1 cellular context compared by ENCODE assay signal in the genomic region with DNA sequence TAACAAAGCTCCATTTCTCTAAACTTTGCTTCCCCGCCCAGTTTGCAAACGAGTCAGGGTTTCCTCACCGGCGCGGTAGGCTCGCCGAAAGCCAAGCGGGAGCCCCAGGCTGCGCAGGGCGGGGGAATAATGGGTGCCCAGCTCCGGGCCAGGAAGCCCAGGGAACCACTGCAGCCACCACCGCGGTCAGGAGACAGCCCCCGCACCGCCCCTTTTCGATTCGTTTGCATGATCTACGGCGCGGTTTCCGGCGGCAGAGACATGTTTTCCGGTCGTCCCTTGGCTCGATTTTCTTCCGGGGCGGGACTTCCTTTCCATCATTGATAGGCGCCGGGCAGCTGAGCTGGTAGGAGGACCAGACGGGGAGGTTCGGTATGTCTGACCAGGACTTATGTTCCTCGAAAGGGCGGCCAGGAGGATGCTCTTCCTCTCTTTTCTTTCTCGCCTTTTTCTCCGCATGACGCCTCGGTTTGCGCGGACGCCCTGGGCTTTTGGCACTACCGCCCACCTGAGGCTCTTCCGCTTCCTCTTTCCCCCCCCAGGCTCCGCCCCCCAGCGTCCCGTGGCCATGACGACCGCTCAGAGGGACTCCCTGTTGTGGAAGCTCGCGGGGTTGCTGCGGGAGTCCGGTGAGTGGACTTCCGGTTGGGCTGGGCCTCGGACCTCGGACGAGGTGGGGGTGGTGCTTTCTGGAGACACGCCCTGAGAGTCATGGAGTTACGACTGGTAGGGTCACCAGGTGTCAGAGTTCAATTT.
TF ChIP-seq lines count a peak whose summit lies in the region.

A gene with protein sequence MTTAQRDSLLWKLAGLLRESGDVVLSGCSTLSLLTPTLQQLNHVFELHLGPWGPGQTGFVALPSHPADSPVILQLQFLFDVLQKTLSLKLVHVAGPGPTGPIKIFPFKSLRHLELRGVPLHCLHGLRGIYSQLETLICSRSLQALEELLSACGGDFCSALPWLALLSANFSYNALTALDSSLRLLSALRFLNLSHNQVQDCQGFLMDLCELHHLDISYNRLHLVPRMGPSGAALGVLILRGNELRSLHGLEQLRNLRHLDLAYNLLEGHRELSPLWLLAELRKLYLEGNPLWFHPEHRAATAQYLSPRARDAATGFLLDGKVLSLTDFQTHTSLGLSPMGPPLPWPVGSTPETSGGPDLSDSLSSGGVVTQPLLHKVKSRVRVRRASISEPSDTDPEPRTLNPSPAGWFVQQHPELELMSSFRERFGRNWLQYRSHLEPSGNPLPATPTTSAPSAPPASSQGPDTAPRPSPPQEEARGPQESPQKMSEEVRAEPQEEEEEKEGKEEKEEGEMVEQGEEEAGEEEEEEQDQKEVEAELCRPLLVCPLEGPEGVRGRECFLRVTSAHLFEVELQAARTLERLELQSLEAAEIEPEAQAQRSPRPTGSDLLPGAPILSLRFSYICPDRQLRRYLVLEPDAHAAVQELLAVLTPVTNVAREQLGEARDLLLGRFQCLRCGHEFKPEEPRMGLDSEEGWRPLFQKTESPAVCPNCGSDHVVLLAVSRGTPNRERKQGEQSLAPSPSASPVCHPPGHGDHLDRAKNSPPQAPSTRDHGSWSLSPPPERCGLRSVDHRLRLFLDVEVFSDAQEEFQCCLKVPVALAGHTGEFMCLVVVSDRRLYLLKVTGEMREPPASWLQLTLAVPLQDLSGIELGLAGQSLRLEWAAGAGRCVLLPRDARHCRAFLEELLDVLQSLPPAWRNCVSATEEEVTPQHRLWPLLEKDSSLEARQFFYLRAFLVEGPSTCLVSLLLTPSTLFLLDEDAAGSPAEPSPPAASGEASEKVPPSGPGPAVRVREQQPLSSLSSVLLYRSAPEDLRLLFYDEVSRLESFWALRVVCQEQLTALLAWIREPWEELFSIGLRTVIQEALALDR (plus strand): TSS at position 306 of the 756 bp plus-strand sequence. CDS start 263 bp downstream, at position 569.

TF ChIP-seq in HepG2, 621 proteins besides CTCF, POLR2A, EP300 and RAD21 (continued from another document):
- TF ChIP-seq, protein P1, sequence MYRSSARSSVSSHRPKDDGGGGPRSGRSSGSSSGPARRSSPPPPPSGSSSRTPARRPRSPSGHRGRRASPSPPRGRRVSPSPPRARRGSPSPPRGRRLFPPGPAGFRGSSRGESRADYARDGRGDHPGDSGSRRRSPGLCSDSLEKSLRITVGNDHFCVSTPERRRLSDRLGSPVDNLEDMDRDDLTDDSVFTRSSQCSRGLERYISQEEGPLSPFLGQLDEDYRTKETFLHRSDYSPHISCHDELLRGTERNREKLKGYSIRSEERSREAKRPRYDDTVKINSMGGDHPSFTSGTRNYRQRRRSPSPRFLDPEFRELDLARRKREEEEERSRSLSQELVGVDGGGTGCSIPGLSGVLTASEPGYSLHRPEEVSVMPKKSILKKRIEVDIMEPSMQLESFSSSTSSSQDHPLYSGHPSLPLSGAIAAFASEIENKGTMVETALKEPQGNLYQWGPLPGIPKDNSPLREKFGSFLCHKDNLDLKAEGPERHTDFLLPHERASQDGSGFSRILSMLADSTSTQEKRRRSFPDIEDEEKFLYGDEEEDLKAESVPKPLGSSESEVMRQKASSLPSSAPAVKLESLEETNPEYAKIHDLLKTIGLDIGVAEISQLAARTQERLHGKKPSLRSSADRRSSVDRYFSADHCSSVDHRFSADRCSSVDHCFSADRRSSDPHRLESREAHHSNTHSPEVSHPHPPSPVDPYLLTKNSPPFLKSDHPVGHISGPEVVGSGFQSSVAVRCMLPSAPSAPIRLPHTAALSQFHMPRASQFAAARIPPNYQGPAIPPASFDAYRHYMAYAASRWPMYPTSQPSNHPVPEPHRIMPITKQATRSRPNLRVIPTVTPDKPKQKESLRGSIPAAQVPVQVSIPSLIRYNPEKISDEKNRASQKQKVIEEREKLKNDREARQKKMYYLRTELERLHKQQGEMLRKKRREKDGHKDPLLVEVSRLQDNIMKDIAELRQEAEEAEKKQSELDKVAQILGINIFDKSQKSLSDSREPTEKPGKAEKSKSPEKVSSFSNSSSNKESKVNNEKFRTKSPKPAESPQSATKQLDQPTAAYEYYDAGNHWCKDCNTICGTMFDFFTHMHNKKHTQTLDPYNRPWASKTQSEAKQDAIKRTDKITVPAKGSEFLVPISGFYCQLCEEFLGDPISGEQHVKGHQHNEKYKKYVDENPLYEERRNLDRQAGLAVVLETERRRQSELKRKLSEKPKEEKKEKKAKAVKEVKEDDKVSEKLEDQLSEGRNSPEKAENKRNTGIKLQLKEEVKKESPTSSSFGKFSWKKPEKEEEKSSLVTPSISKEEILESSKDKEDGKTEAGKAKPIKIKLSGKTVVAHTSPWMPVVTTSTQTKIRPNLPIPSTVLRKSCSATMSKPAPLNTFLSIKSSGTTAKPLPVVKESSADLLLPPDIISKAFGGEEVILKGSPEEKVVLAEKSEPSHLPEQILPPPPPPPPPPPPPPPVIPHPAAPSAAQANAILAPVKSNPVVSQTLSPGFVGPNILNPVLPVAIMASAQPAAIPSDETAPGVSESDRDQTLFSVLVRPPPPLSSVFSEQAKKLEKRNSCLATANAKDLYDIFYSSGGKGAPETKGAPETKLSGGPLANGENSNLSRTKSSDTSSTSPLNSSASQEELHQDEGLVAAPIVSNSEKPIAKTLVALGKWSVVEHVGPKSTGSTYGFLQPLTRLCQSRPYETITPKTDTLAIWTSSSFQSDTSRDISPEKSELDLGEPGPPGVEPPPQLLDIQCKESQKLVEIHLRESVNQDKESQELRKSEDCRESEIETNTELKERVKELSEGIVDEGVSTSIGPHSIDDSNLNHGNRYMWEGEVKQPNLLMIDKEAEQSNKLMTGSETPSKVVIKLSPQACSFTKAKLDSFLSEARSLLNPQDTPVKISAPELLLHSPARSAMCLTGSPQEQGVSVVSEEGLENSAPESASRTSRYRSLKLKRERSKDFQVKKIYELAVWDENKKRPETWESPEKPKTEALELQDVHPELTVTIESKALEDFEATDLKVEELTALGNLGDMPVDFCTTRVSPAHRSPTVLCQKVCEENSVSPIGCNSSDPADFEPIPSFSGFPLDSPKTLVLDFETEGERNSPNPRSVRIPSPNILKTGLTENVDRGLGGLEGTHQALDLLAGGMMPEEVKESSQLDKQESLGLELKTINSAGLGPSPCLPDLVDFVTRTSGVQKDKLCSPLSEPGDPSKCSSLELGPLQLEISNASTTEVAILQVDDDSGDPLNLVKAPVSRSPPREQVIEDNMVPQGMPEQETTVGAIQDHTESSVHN (CRISPR knock-in tag; IDR thresholded peaks at IDR 0.05) = peak; percentile 83; the same call in 1 of the 2 replicates
- TF ChIP-seq, protein P2, sequence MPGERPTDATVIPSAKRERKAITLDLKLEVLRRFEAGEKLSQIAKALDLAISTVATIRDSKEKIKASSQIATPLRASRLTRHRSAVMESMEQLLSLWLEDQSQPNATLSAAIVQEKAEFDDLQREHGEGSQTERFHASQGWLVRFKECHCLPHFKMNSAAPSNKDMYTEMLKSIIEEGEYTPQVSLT (CRISPR knock-in tag; IDR thresholded peaks at IDR 0.05; ENCODE audit: borderline replicate concordance, low read depth) = no peak
- TF ChIP-seq, protein P3, sequence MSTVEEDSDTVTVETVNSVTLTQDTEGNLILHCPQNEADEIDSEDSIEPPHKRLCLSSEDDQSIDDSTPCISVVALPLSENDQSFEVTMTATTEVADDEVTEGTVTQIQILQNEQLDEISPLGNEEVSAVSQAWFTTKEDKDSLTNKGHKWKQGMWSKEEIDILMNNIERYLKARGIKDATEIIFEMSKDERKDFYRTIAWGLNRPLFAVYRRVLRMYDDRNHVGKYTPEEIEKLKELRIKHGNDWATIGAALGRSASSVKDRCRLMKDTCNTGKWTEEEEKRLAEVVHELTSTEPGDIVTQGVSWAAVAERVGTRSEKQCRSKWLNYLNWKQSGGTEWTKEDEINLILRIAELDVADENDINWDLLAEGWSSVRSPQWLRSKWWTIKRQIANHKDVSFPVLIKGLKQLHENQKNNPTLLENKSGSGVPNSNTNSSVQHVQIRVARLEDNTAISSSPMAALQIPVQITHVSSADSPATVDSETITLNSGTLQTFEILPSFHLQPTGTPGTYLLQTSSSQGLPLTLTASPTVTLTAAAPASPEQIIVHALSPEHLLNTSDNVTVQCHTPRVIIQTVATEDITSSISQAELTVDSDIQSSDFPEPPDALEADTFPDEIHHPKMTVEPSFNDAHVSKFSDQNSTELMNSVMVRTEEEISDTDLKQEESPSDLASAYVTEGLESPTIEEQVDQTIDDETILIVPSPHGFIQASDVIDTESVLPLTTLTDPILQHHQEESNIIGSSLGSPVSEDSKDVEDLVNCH (CRISPR knock-in tag; IDR thresholded peaks at IDR 0.05) = no peak
- TF ChIP-seq, protein P4, sequence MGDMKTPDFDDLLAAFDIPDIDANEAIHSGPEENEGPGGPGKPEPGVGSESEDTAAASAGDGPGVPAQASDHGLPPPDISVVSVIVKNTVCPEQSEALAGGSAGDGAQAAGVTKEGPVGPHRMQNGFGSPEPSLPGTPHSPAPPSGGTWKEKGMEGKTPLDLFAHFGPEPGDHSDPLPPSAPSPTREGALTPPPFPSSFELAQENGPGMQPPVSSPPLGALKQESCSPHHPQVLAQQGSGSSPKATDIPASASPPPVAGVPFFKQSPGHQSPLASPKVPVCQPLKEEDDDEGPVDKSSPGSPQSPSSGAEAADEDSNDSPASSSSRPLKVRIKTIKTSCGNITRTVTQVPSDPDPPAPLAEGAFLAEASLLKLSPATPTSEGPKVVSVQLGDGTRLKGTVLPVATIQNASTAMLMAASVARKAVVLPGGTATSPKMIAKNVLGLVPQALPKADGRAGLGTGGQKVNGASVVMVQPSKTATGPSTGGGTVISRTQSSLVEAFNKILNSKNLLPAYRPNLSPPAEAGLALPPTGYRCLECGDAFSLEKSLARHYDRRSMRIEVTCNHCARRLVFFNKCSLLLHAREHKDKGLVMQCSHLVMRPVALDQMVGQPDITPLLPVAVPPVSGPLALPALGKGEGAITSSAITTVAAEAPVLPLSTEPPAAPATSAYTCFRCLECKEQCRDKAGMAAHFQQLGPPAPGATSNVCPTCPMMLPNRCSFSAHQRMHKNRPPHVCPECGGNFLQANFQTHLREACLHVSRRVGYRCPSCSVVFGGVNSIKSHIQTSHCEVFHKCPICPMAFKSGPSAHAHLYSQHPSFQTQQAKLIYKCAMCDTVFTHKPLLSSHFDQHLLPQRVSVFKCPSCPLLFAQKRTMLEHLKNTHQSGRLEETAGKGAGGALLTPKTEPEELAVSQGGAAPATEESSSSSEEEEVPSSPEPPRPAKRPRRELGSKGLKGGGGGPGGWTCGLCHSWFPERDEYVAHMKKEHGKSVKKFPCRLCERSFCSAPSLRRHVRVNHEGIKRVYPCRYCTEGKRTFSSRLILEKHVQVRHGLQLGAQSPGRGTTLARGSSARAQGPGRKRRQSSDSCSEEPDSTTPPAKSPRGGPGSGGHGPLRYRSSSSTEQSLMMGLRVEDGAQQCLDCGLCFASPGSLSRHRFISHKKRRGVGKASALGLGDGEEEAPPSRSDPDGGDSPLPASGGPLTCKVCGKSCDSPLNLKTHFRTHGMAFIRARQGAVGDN (CRISPR knock-in tag; IDR thresholded peaks at IDR 0.05) = peak; percentile 97
- TF ChIP-seq ZNF30 (CRISPR knock-in tag; IDR thresholded peaks at IDR 0.05) (no peak), FOXJ3 (CRISPR knock-in tag; IDR thresholded peaks at IDR 0.05; ENCODE audit: borderline replicate concordance) (0 out of 2 replicates have a peak, but pooled peaks have one; percentile 25), ZNF124 (CRISPR knock-in tag; IDR thresholded peaks at IDR 0.05) (peak; percentile 63; the same call in 1 of the 2 replicates), ZBTB38 (CRISPR knock-in tag; IDR thresholded peaks at IDR 0.05) (peak; percentile 79)
- TF ChIP-seq, protein P5, sequence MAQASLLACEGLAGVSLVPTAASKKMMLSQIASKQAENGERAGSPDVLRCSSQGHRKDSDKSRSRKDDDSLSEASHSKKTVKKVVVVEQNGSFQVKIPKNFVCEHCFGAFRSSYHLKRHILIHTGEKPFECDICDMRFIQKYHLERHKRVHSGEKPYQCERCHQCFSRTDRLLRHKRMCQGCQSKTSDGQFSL (CRISPR knock-in tag; IDR thresholded peaks at IDR 0.05) = peak; percentile 100
- TF ChIP-seq, protein P6, sequence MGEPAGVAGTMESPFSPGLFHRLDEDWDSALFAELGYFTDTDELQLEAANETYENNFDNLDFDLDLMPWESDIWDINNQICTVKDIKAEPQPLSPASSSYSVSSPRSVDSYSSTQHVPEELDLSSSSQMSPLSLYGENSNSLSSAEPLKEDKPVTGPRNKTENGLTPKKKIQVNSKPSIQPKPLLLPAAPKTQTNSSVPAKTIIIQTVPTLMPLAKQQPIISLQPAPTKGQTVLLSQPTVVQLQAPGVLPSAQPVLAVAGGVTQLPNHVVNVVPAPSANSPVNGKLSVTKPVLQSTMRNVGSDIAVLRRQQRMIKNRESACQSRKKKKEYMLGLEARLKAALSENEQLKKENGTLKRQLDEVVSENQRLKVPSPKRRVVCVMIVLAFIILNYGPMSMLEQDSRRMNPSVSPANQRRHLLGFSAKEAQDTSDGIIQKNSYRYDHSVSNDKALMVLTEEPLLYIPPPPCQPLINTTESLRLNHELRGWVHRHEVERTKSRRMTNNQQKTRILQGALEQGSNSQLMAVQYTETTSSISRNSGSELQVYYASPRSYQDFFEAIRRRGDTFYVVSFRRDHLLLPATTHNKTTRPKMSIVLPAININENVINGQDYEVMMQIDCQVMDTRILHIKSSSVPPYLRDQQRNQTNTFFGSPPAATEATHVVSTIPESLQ (CRISPR knock-in tag; conservative IDR thresholded peaks at IDR 0.05) = no peak
